Comparison of ENCODE assay signal across 20 cellular contexts in the genomic region with DNA sequence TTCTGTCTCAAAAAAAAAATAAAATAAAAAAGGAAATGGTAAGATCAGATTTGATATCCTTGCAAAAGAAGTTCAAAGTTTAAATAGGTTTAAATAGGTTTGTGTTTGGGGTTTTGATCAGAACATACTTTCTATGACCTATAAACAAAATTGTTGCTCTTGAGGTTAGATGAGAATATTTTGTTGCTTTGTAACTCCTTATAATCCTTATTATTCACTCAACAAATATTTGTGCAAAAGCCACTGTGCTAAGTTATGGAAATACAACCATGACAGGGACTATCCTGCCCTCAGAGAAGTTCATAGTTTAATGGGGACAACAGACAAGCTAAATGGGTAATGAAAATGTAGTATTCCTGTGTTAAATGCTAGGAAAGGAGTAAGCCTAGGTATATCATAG.
DNase-seq lines count a peak whose midpoint lies in the region; ATAC-seq and TF ChIP-seq lines count a peak whose summit lies in the region.
"Had no signal": no experiment of that assay in that cellular context is flagged by ENCODE, and none has a peak within 500 bp of the region (broad histone marks: within the 10 kb centered on the region; RNA-seq: fewer than 3 reads in every experiment).

No MANE protein-coding gene starts in this region.

- no peaks in the 10 kb centered on the region for H3K36me3 ChIP-seq in Panc1 (ENCODE audit: control insufficient read depth, insufficient read depth, low read length)
- H3K36me3 ChIP-seq in brain microvascular endothelial cell (replicated peaks) = no peaks in the 10 kb centered on the region

- TF ChIP-seq CTCF in AG04449 (IDR thresholded peaks at IDR 0.05; ENCODE audit: insufficient read depth, low read length, missing control alignments) = no peak
- no peak for TF ChIP-seq CTCF in Panc1 (IDR thresholded peaks at IDR 0.05)
- no peak for TF ChIP-seq CTCF in brain microvascular endothelial cell (IDR thresholded peaks at IDR 0.05; ENCODE audit: low read depth, low read length, missing control alignments)

- no peaks in the 10 kb centered on the region for H3K27me3 Mint-ChIP-seq in activated T-cell treated with anti-CD3 and anti-CD28 coated beads, Interleukin-2, amount 50 U/mL, for 24 hours
- H3K27me3 Mint-ChIP-seq: B cell; CD4-positive, alpha-beta memory T cell had no signal

- DNase-seq in AG04449 (ENCODE audit: low read depth, low spot score) (peak; percentile 5), GM04503 (ENCODE audit: low read depth) (peak; percentile 17), Panc1 (ENCODE audit: low read depth, low spot score) (peak; percentile 2), brain microvascular endothelial cell (no peak), DMS53 treated with DMSO at 0.1 percent for 48 hours (lab: John Stamatoyannopoulos, UW; ENCODE audit: unreplicated experiment) (no peak), T-helper 1 cell (no peak)
- DNase-seq in activated T-cell treated with anti-CD3 and anti-CD28 coated beads, Interleukin-2, amount 50 U/mL, for 24 hours = no peak
- DNase-seq: CD4-positive, alpha-beta memory T cell; DND-41; H9; KBM-7; NCI-H1436 treated with DMSO at 0.1 percent for 48 hours; NCI-H2029 treated with DMSO at 0.1 percent for 48 hours; NCI-H2171 treated with DMSO at 0.1 percent for 48 hours; NCI-H446 treated with DMSO at 0.1 percent for 48 hours; NK-92 treated with Interleukin-12 subunit alpha and Interleukin-12 subunit beta, amount 100 ng/mL, for 24 hours; SW 1271 had no signal

- H3K27ac Mint-ChIP-seq in activated T-cell treated with anti-CD3 and anti-CD28 coated beads, Interleukin-2, amount 50 U/mL, for 24 hours = no peak overlapping the region
- H3K27ac Mint-ChIP-seq: B cell; CD4-positive, alpha-beta memory T cell; H9 had no signal

- intact Hi-C loops in Panc1 (cut with micrococcal nuclease; ENCODE audit: unreplicated experiment) = no loop called here

- H3K4me1 ChIP-seq in Panc1 (ENCODE audit: control insufficient read depth, insufficient read depth, low read length) = no peaks in the 10 kb centered on the region

- no TSS peak for BruUV-seq in Panc1 (replicated peaks; lab: Mats Ljungman, UMichigan)

- CTCF ChIA-PET in AG04449 (lab: Yijun Ruan, JAX) = no interaction called here
- CTCF ChIA-PET in Panc1 (lab: Charles Lee) = no interaction called here

- in situ Hi-C loops in Panc1 (cut with HindIII; ENCODE audit: low pct_unique_long_range_greater_than_20kb, low sequenced_read_pairs) = no loop called here
- in situ Hi-C loops in brain microvascular endothelial cell (cut with HindIII; ENCODE audit: low pct_ligation_motif_present, low sequenced_read_pairs) = no loop called here

- no peaks in the 10 kb centered on the region for H3K9me3 ChIP-seq in Panc1 (ENCODE audit: control insufficient read depth, insufficient read depth, low read depth, low read length)

- H3K9me3 Mint-ChIP-seq in activated T-cell treated with anti-CD3 and anti-CD28 coated beads, Interleukin-2, amount 50 U/mL, for 24 hours = peaks cover 29% of the 10 kb centered on the region

- H3K4me3 ChIP-seq in AG04449 (ENCODE audit: low read depth, low read length) (no peak overlapping the region), Panc1 (ENCODE audit: low read depth in 2 of 2, low read length in 2 of 2) (no peak overlapping the region), brain microvascular endothelial cell (ENCODE audit: low read depth, low read length) (no peak overlapping the region)

- no peak overlapping the region for H3K4me3 Mint-ChIP-seq in activated T-cell treated with anti-CD3 and anti-CD28 coated beads, Interleukin-2, amount 50 U/mL, for 24 hours
- H3K4me3 Mint-ChIP-seq: B cell; CD4-positive, alpha-beta memory T cell; H9 had no signal

- H3K4me1 Mint-ChIP-seq in activated T-cell treated with anti-CD3 and anti-CD28 coated beads, Interleukin-2, amount 50 U/mL, for 24 hours (ENCODE audit: low read depth) = no peaks in the 10 kb centered on the region
- H3K4me1 Mint-ChIP-seq: B cell had no signal

- H3K27ac ChIP-seq in Panc1 (ENCODE audit: low read length) = no peak overlapping the region
- peak overlapping the region; percentile 7 for H3K27ac ChIP-seq in brain microvascular endothelial cell
- H3K27ac ChIP-seq: RWPE1 had no signal

- peaks cover 74% of the 10 kb centered on the region for H3K36me3 Mint-ChIP-seq in activated T-cell treated with anti-CD3 and anti-CD28 coated beads, Interleukin-2, amount 50 U/mL, for 24 hours (ENCODE audit: low read depth)

- H3K27me3 ChIP-seq in Panc1 (ENCODE audit: control insufficient read depth, insufficient read depth, low read length) (no peaks in the 10 kb centered on the region), brain microvascular endothelial cell (replicated peaks) (no peaks in the 10 kb centered on the region)

- POLR2A ChIA-PET in AG04449 (lab: Yijun Ruan, JAX) (no interaction called here), Panc1 (lab: Charles Lee) (no interaction called here)

- ATAC-seq in Panc1 = no peak
- no peak for ATAC-seq in GM18907 (IDR thresholded peaks at IDR 0.05; ENCODE audit: unreplicated experiment)

Comparison
In these comparisons a context has a peak if more than half of its experiments do, and no peak if none do; other contexts are left out.
1. DNase-seq: peak in AG04449 (single experiment), GM04503 (single experiment) and Panc1 (single experiment); none in brain microvascular endothelial cell (single experiment), DMS53 treated with DMSO at 0.1 percent for 48 hours (single experiment), activated T-cell treated with anti-CD3 and anti-CD28 coated beads, Interleukin-2, amount 50 U/mL, for 24 hours (single experiment) and T-helper 1 cell (0 of 5).